ENCODE assay signal across 8 cellular contexts in genomic region chr20:59004763-59005522, GRCh38. TPM values are rescaled to one million over a fixed set of nuclear protein-coding genes. Genes with fewer than 3 reads are reported as not detected.
A peak's percentile ranks its signal among the peaks of the same experiment; 100 is the strongest.
DNase-seq lines count a peak whose midpoint lies in the region; ATAC-seq and TF ChIP-seq lines count a peak whose summit lies in the region.

No MANE protein-coding gene starts in this region.

- no peaks in the 10 kb centered on the region for H3K9me3 Mint-ChIP-seq in activated CD4-positive, alpha-beta T cell treated with anti-CD3 and anti-CD28 coated beads, Interleukin-2, amount 10 ng/mL, durations not matched to agents 24 days and 14 days
- no peaks in the 10 kb centered on the region for H3K9me3 Mint-ChIP-seq in stimulated activated effector memory CD8-positive, alpha-beta T cell treated with anti-CD3 and anti-CD28 coated beads, Interleukin-12 subunit alpha, Interleukin-12 subunit beta, amount 100 ng/mL, for 72 hours

- TF ChIP-seq POLR2A in GM10847 (IDR thresholded peaks at IDR 0.05; ENCODE audit: extremely low read depth, insufficient read length), result peak; percentile 33

- H3K27ac Mint-ChIP-seq in activated CD4-positive, alpha-beta T cell treated with anti-CD3 and anti-CD28 coated beads, Interleukin-2, amount 10 ng/mL, durations not matched to agents 24 days and 14 days, result peak overlapping the region; percentile 91
- H3K27ac Mint-ChIP-seq in stimulated activated effector memory CD8-positive, alpha-beta T cell treated with anti-CD3 and anti-CD28 coated beads, Interleukin-12 subunit alpha, Interleukin-12 subunit beta, amount 100 ng/mL, for 72 hours, result peak overlapping the region; percentile 93

- peak; percentile 81 for DNase-seq in activated CD4-positive, alpha-beta T cell treated with anti-CD3 and anti-CD28 coated beads, Interleukin-2, amount 10 ng/mL, durations not matched to agents 24 days and 14 days
- peak; percentile 84 for DNase-seq in germinal center (ENCODE audit: low spot score)
- peak in 1 of 2 donors; percentile 61 for DNase-seq in stimulated activated effector memory CD8-positive, alpha-beta T cell treated with anti-CD3 and anti-CD28 coated beads, Interleukin-12 subunit alpha, Interleukin-12 subunit beta, amount 100 ng/mL, for 72 hours (ENCODE audit: low spot score in 2 of 2)
- no peak for DNase-seq in HPDE6-E6E7 (ENCODE audit: extremely low spot score)
- no peak for DNase-seq in DMS114 treated with DMSO at 0.1 percent for 48 hours (lab: John Stamatoyannopoulos, UW; ENCODE audit: unreplicated experiment)

- H3K4me3 Mint-ChIP-seq in activated CD4-positive, alpha-beta T cell treated with anti-CD3 and anti-CD28 coated beads, Interleukin-2, amount 10 ng/mL, durations not matched to agents 24 days and 14 days, result peak overlapping the region; percentile 89
- H3K4me3 Mint-ChIP-seq in stimulated activated effector memory CD8-positive, alpha-beta T cell treated with anti-CD3 and anti-CD28 coated beads, Interleukin-12 subunit alpha, Interleukin-12 subunit beta, amount 100 ng/mL, for 72 hours, result peak overlapping the region; percentile 80

- ATAC-seq in GM21390 (IDR thresholded peaks at IDR 0.05; ENCODE audit: unreplicated experiment), result peak; percentile 55
- peak; percentile 31 for ATAC-seq in HG03565 (IDR thresholded peaks at IDR 0.05; ENCODE audit: unreplicated experiment)
- peak; percentile 39 for ATAC-seq in stimulated activated effector memory CD8-positive, alpha-beta T cell treated with anti-CD3 and anti-CD28 coated beads, Interleukin-12 subunit alpha, Interleukin-12 subunit beta, amount 100 ng/mL, for 72 hours

- intact Hi-C loops in activated CD4-positive, alpha-beta T cell treated with anti-CD3 and anti-CD28 coated beads, Interleukin-2, amount 10 ng/mL, durations not matched to agents 24 days and 14 days (cut with micrococcal nuclease), result no loop called here

- peaks cover 35% of the 10 kb centered on the region for H3K4me1 Mint-ChIP-seq in activated CD4-positive, alpha-beta T cell treated with anti-CD3 and anti-CD28 coated beads, Interleukin-2, amount 10 ng/mL, durations not matched to agents 24 days and 14 days
- peaks cover 53% of the 10 kb centered on the region for H3K4me1 Mint-ChIP-seq in stimulated activated effector memory CD8-positive, alpha-beta T cell treated with anti-CD3 and anti-CD28 coated beads, Interleukin-12 subunit alpha, Interleukin-12 subunit beta, amount 100 ng/mL, for 72 hours

- no peaks in the 10 kb centered on the region for H3K27me3 Mint-ChIP-seq in activated CD4-positive, alpha-beta T cell treated with anti-CD3 and anti-CD28 coated beads, Interleukin-2, amount 10 ng/mL, durations not matched to agents 24 days and 14 days

- peaks cover 26% of the 10 kb centered on the region for H3K36me3 Mint-ChIP-seq in activated CD4-positive, alpha-beta T cell treated with anti-CD3 and anti-CD28 coated beads, Interleukin-2, amount 10 ng/mL, durations not matched to agents 24 days and 14 days (ENCODE audit: low read depth)
- peaks cover 13% of the 10 kb centered on the region for H3K36me3 Mint-ChIP-seq in stimulated activated effector memory CD8-positive, alpha-beta T cell treated with anti-CD3 and anti-CD28 coated beads, Interleukin-12 subunit alpha, Interleukin-12 subunit beta, amount 100 ng/mL, for 72 hours

RNA-seq across cellular contexts. Expression of gene CTSZ, which starts 2.1 kb away (rescaled TPM):
- total RNA-seq in activated CD4-positive, alpha-beta T cell treated with anti-CD3 and anti-CD28 coated beads, Interleukin-2, amount 10 ng/mL, durations not matched to agents 24 days and 14 days, result 48.1 and 51.1 TPM in 2 replicates

RNA-seq across cellular contexts. Expression of gene TUBB1, which starts 14.3 kb away (rescaled TPM):
- total RNA-seq in activated CD4-positive, alpha-beta T cell treated with anti-CD3 and anti-CD28 coated beads, Interleukin-2, amount 10 ng/mL, durations not matched to agents 24 days and 14 days, result not detected in 2 replicates

RNA-seq across cellular contexts. Expression of gene NELFCD, which starts 23.9 kb away (rescaled TPM):
- total RNA-seq in activated CD4-positive, alpha-beta T cell treated with anti-CD3 and anti-CD28 coated beads, Interleukin-2, amount 10 ng/mL, durations not matched to agents 24 days and 14 days, result 119 and 120 TPM in 2 replicates

RNA-seq across cellular contexts. Expression of gene ATP5F1E, which starts 27.2 kb away (rescaled TPM):
- total RNA-seq in activated CD4-positive, alpha-beta T cell treated with anti-CD3 and anti-CD28 coated beads, Interleukin-2, amount 10 ng/mL, durations not matched to agents 24 days and 14 days, result 69.9 and 70.9 TPM in 2 replicates

RNA-seq across cellular contexts. Expression of gene PRELID3B, which starts 37.6 kb away (rescaled TPM):
- total RNA-seq in activated CD4-positive, alpha-beta T cell treated with anti-CD3 and anti-CD28 coated beads, Interleukin-2, amount 10 ng/mL, durations not matched to agents 24 days and 14 days, result 119 and 123 TPM in 2 replicates

Comparison
In these comparisons a context has a peak if more than half of its experiments do, and no peak if none do; other contexts are left out.
1. DNase-seq: peak in activated CD4-positive, alpha-beta T cell treated with anti-CD3 and anti-CD28 coated beads, Interleukin-2, amount 10 ng/mL, durations not matched to agents 24 days and 14 days (single experiment) and germinal center (single experiment); none in HPDE6-E6E7 (single experiment) and DMS114 treated with DMSO at 0.1 percent for 48 hours (single experiment).
2. Peak in every context shown above with its lines, with median percentiles within 50 percentile points of each other: ATAC-seq.